In the genomic region with DNA sequence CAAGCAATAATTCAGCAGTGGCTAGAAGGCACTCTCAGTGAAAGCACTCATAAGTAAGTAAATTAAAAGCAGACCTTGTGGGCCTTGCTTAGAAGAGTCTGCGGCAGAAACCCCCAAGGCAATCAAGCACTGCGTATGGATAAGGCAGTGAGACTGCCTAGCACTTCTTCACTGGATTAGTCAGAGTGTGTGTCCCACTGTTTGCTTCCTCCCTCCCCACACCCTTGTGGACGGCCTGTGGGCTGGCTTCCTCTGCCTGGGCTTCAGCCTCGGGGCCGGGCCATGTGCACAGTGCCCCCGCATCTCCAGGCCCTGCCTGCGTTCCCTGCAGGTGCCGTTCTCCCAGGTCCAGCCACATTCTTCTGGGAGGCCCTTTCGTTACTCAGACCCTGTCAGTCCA, we compare ENCODE assay signal across 19 cellular contexts. TPM values are rescaled to one million over a fixed set of nuclear protein-coding genes. Genes with fewer than 3 reads are reported as not detected.
"Had no signal": no experiment of that assay in that cellular context is flagged by ENCODE, and none has a peak within 500 bp of the region (broad histone marks: within the 10 kb centered on the region; RNA-seq: fewer than 3 reads in every experiment).

No MANE protein-coding gene starts in this region.

- H3K9me3 Mint-ChIP-seq: naive thymus-derived CD4-positive, alpha-beta T cell; nephron progenitor cell; stimulated activated naive B cell treated with anti-CD40 and anti-IgM and Interleukin-4, amounts not matched to agents 10 μg/mL and 1 μg/mL and 100 μg/mL, for 72 hours; stimulated activated naive CD8-positive, alpha-beta T cell treated with anti-CD3 and anti-CD28 coated beads, Interleukin-15, amount 100 ng/mL, for 72 hours had no signal

- H3K4me1 Mint-ChIP-seq: nephron progenitor cell; stimulated activated naive B cell treated with anti-CD40 and anti-IgM and Interleukin-4, amounts not matched to agents 10 μg/mL and 1 μg/mL and 100 μg/mL, for 72 hours had no signal

- H3K27ac ChIP-seq: epithelial cell of prostate, esophagus muscularis mucosa, hepatocyte, neutrophil, psoas muscle, right lobe of liver, thoracic aorta, transverse colon had no signal

- H3K4me3 ChIP-seq: esophagus muscularis mucosa, hepatocyte, psoas muscle, right lobe of liver, thoracic aorta, transverse colon had no signal

- H3K27me3 ChIP-seq: esophagus muscularis mucosa, hepatocyte, neutrophil, right lobe of liver, transverse colon had no signal

- H3K4me3 Mint-ChIP-seq: naive thymus-derived CD4-positive, alpha-beta T cell; nephron progenitor cell; stimulated activated naive B cell treated with anti-CD40 and anti-IgM and Interleukin-4, amounts not matched to agents 10 μg/mL and 1 μg/mL and 100 μg/mL, for 72 hours; stimulated activated naive CD8-positive, alpha-beta T cell treated with anti-CD3 and anti-CD28 coated beads, Interleukin-15, amount 100 ng/mL, for 72 hours had no signal

- DNase-seq: cortex of kidney; effector memory CD4-positive, alpha-beta T cell; head of caudate nucleus; kidney glomerular epithelial cell; naive thymus-derived CD4-positive, alpha-beta T cell; nephron progenitor cell; psoas muscle; retina; right lobe of liver; stimulated activated CD4-positive, alpha-beta T cell treated with anti-CD3 and anti-CD28 coated beads, Interleukin-4, amount 100 ng/mL, for 1 hour; stimulated activated naive B cell treated with anti-CD40 and anti-IgM and Interleukin-4, amounts not matched to agents 10 μg/mL and 1 μg/mL and 100 μg/mL, for 72 hours; stimulated activated naive CD8-positive, alpha-beta T cell treated with anti-CD3 and anti-CD28 coated beads, Interleukin-15, amount 100 ng/mL, for 72 hours; transverse colon had no signal

- H3K27ac Mint-ChIP-seq: nephron progenitor cell; stimulated activated naive B cell treated with anti-CD40 and anti-IgM and Interleukin-4, amounts not matched to agents 10 μg/mL and 1 μg/mL and 100 μg/mL, for 72 hours; stimulated activated naive CD8-positive, alpha-beta T cell treated with anti-CD3 and anti-CD28 coated beads, Interleukin-15, amount 100 ng/mL, for 72 hours had no signal

- ATAC-seq: naive thymus-derived CD4-positive, alpha-beta T cell; psoas muscle; right lobe of liver; stimulated activated naive B cell treated with anti-CD40 and anti-IgM and Interleukin-4, amounts not matched to agents 10 μg/mL and 1 μg/mL and 100 μg/mL, for 72 hours; stimulated activated naive CD8-positive, alpha-beta T cell treated with anti-CD3 and anti-CD28 coated beads, Interleukin-15, amount 100 ng/mL, for 72 hours had no signal

RNA-seq across cellular contexts. Expression of a gene that starts 23.8 kb away (rescaled TPM):
- polyA plus RNA-seq: naive thymus-derived CD4-positive, alpha-beta T cell had no signal

RNA-seq across cellular contexts. Expression of a gene that starts 57.1 kb away (rescaled TPM):
- polyA plus RNA-seq: liver had no signal
